ENCODE assay signal across 13 cellular contexts in the genomic region with DNA sequence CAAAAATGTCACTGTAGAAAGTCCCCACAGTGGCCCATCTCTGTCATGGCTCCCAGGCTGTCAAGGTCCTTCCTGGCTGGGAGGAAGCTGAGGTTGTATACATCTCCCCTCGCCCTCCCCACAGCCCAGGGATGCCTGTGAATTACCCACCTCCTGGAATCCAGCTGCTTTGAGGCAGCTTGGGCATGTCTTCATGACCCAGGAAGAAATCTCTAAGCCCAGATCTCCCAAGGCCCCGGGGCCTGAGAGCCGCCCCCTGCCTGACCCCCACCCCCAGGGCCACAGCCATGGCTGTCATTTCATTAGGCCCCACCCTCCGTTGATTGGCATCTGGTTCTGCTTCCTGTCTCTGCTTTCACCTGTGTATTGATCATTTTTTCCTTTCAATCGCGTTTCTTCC.
DNase-seq lines count a peak whose midpoint lies in the region; ATAC-seq and TF ChIP-seq lines count a peak whose summit lies in the region.
"Had no signal": no experiment of that assay in that cellular context is flagged by ENCODE, and none has a peak within 500 bp of the region (broad histone marks: within the 10 kb centered on the region; RNA-seq: fewer than 3 reads in every experiment).

No MANE protein-coding gene starts in this region.

- H3K4me3 ChIP-seq in neural cell (ENCODE audit: low read length), result no peak overlapping the region

- H3K27ac ChIP-seq in neural cell (ENCODE audit: low read length), result peak overlapping the region; percentile 68
- H3K27ac ChIP-seq: neutrophil had no signal

- no peak for TF ChIP-seq EP300 in neural cell (conservative IDR thresholded peaks at IDR 0.05; ENCODE audit: poor library complexity, severe bottlenecking)

- TF ChIP-seq CTCF in neural cell (IDR thresholded peaks at IDR 0.05; ENCODE audit: poor library complexity, severe bottlenecking) (no peak), chondrocyte (IDR thresholded peaks at IDR 0.05) (no peak)

- no peak overlapping the region for H3K27ac Mint-ChIP-seq in chondrocyte (ENCODE audit: unreplicated experiment)

- no peak overlapping the region for H3K4me2 ChIP-seq in neural cell (ENCODE audit: low read length)

- H4K20me1 ChIP-seq in neural cell (ENCODE audit: insufficient read depth), result no peaks in the 10 kb centered on the region

- H3K27me3 ChIP-seq in neural cell (ENCODE audit: insufficient read depth, low read depth, low read length), result no peaks in the 10 kb centered on the region
- H3K27me3 ChIP-seq: neutrophil had no signal

- H3K9ac ChIP-seq in neural cell (ENCODE audit: low read length), result no peak overlapping the region

- no peak overlapping the region for H2AFZ ChIP-seq in neural cell (ENCODE audit: low read depth, low read length)

- H3K27me3 Mint-ChIP-seq in chondrocyte (ENCODE audit: low read depth), result no peaks in the 10 kb centered on the region

- H3F3A ChIP-seq in neural cell (ENCODE audit: insufficient read depth, low read length, poor library complexity, severe bottlenecking), result no peaks in the 10 kb centered on the region

- H3K4me1 Mint-ChIP-seq in chondrocyte (ENCODE audit: low read depth), result peaks cover 4% of the 10 kb centered on the region

- DNase-seq in occipital lobe (lab: John Stamatoyannopoulos, UW) (no peak), chondrocyte (ENCODE audit: low spot score) (no peak), NCI-H510A (lab: John Stamatoyannopoulos, UW) (no peak)
- DNase-seq: activated effector memory CD4-positive, alpha-beta T cell treated with Interleukin-2 at 50 U/mL for 16 hours; dermis blood vessel endothelial cell; DMS53; foreskin melanocyte; NCI-H2081 treated with DMSO at 0.1 percent for 48 hours had no signal

- H3K36me3 Mint-ChIP-seq in chondrocyte (ENCODE audit: low read depth), result peaks cover 2% of the 10 kb centered on the region

- ATAC-seq in GM18873 (IDR thresholded peaks at IDR 0.05; ENCODE audit: low FRiP score, unreplicated experiment) (peak; percentile 8), GM21576 (IDR thresholded peaks at IDR 0.05; ENCODE audit: unreplicated experiment) (peak; percentile 26), HG03460 (IDR thresholded peaks at IDR 0.05; ENCODE audit: unreplicated experiment) (peak; percentile 14)

- H3K9me3 Mint-ChIP-seq in chondrocyte (ENCODE audit: low read depth), result no peaks in the 10 kb centered on the region

- no peak for TF ChIP-seq RAD21 in neural cell (conservative IDR thresholded peaks at IDR 0.05)

- no peaks in the 10 kb centered on the region for H3K36me3 ChIP-seq in neural cell (ENCODE audit: insufficient read depth, low read length)

- H3K4me3 Mint-ChIP-seq in chondrocyte (ENCODE audit: unreplicated experiment), result no peak overlapping the region

- H3K9me2 ChIP-seq in neural cell (ENCODE audit: insufficient read depth, low read length), result no peaks in the 10 kb centered on the region

- no peaks in the 10 kb centered on the region for H3K79me2 ChIP-seq in neural cell (replicated peaks; ENCODE audit: insufficient read depth, low read length)

- H3K9me3 ChIP-seq in neural cell (ENCODE audit: low read length), result no peaks in the 10 kb centered on the region
- H3K9me3 ChIP-seq: neutrophil had no signal

TF ChIP-seq in neural cell, 6 proteins besides CTCF, POLR2A, EP300 and RAD21:
- TF ChIP-seq SMC3 (conservative IDR thresholded peaks at IDR 0.05; ENCODE audit: poor library complexity) (no peak), MXI1 (conservative IDR thresholded peaks at IDR 0.05; ENCODE audit: poor library complexity, severe bottlenecking) (no peak), POLR2AphosphoS5 (IDR thresholded peaks at IDR 0.05) (no peak), TAF1 (IDR thresholded peaks at IDR 0.05; ENCODE audit: low read depth) (no peak), EZH2 (IDR thresholded peaks at IDR 0.05; ENCODE audit: borderline replicate concordance, insufficient read depth, low read length, poor library complexity, severe bottlenecking) (no peak)
- TF ChIP-seq, protein P1, sequence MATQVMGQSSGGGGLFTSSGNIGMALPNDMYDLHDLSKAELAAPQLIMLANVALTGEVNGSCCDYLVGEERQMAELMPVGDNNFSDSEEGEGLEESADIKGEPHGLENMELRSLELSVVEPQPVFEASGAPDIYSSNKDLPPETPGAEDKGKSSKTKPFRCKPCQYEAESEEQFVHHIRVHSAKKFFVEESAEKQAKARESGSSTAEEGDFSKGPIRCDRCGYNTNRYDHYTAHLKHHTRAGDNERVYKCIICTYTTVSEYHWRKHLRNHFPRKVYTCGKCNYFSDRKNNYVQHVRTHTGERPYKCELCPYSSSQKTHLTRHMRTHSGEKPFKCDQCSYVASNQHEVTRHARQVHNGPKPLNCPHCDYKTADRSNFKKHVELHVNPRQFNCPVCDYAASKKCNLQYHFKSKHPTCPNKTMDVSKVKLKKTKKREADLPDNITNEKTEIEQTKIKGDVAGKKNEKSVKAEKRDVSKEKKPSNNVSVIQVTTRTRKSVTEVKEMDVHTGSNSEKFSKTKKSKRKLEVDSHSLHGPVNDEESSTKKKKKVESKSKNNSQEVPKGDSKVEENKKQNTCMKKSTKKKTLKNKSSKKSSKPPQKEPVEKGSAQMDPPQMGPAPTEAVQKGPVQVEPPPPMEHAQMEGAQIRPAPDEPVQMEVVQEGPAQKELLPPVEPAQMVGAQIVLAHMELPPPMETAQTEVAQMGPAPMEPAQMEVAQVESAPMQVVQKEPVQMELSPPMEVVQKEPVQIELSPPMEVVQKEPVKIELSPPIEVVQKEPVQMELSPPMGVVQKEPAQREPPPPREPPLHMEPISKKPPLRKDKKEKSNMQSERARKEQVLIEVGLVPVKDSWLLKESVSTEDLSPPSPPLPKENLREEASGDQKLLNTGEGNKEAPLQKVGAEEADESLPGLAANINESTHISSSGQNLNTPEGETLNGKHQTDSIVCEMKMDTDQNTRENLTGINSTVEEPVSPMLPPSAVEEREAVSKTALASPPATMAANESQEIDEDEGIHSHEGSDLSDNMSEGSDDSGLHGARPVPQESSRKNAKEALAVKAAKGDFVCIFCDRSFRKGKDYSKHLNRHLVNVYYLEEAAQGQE (IDR thresholded peaks at IDR 0.05; ENCODE audit: borderline replicate concordance), result no peak
